In genomic region chr1:8217011-8217711, GRCh38 we compare ENCODE assay signal across 8 cellular contexts.
DNase-seq lines count a peak whose midpoint lies in the region; ATAC-seq and TF ChIP-seq lines count a peak whose summit lies in the region.

No MANE protein-coding gene starts in this region.

- H3K9me3 Mint-ChIP-seq in glutamatergic neuron (ENCODE audit: unreplicated experiment), result peaks cover 5% of the 10 kb centered on the region

- peaks cover 15% of the 10 kb centered on the region for H3K27me3 Mint-ChIP-seq in glutamatergic neuron (ENCODE audit: unreplicated experiment)

- H3K4me1 ChIP-seq in prostate gland (replicated peaks), result no peaks in the 10 kb centered on the region

- no peaks in the 10 kb centered on the region for H3K36me3 ChIP-seq in prostate gland

- peak; percentile 86 for DNase-seq in COLO668 (lab: John Stamatoyannopoulos, UW; ENCODE audit: unreplicated experiment)
- peak; percentile 21 for DNase-seq in activated CD8-positive, alpha-beta memory T cell treated with anti-CD3 and anti-CD28 coated beads, Interleukin-2, amount 50 U/mL, for 4 hours
- peak; percentile 41 for DNase-seq in glutamatergic neuron
- DNase-seq in prostate gland (ENCODE audit: low spot score), result no peak
- DNase-seq in NCI-H524 treated with DMSO at 0.1 percent for 48 hours (lab: John Stamatoyannopoulos, UW), result no peak
- no peak for DNase-seq in COLO829 (ENCODE audit: low spot score)

- ATAC-seq in HG03378 (IDR thresholded peaks at IDR 0.05; ENCODE audit: unreplicated experiment) (no peak), HG03196 (IDR thresholded peaks at IDR 0.05; ENCODE audit: unreplicated experiment) (no peak)

- no peaks in the 10 kb centered on the region for H3K9me3 ChIP-seq in prostate gland

- H3K27me3 ChIP-seq in prostate gland (replicated peaks; ENCODE audit: insufficient read depth), result no peaks in the 10 kb centered on the region

- TF ChIP-seq CTCF in glutamatergic neuron (IDR thresholded peaks at IDR 0.05; ENCODE audit: partially characterized antibody, unreplicated experiment) (no peak), prostate gland (IDR thresholded peaks at IDR 0.05) (peak in 1 of 4 experiments; percentile 17)

- intact Hi-C loops in prostate gland (cut with DNase I), result loop anchor here (5.0 kb wide), 1 partner anchor 185 kb away; no protein-coding TSS in a partner anchor

- no peaks in the 10 kb centered on the region for H3K36me3 Mint-ChIP-seq in glutamatergic neuron (ENCODE audit: unreplicated experiment)

- H3K27ac Mint-ChIP-seq in glutamatergic neuron (ENCODE audit: unreplicated experiment), result no peak overlapping the region

- peak overlapping the region; percentile 85 for H3K4me3 Mint-ChIP-seq in glutamatergic neuron (ENCODE audit: unreplicated experiment)

- H3K4me1 Mint-ChIP-seq in glutamatergic neuron (ENCODE audit: low read depth, unreplicated experiment), result no peaks in the 10 kb centered on the region

- peak overlapping the region; percentile 54 to 64 for H3K27ac ChIP-seq in prostate gland

- H3K4me3 ChIP-seq in prostate gland, result peak overlapping the region; percentile 26 to 36

- 4% methylated on average over 42 of the region's 70 CpGs for WGBS in prostate gland

- TF ChIP-seq POLR2A in prostate gland (IDR thresholded peaks at IDR 0.05), result peak; percentile 8

Comparison
In these comparisons a context has a peak if more than half of its experiments do, and no peak if none do; other contexts are left out.
1. DNase-seq: peak in COLO668 (single experiment), activated CD8-positive, alpha-beta memory T cell treated with anti-CD3 and anti-CD28 coated beads, Interleukin-2, amount 50 U/mL, for 4 hours (single experiment) and glutamatergic neuron (single experiment); none in prostate gland (single experiment), NCI-H524 treated with DMSO at 0.1 percent for 48 hours (single experiment) and COLO829 (single experiment).